ENCODE assay signal across 24 cellular contexts in the genomic region with DNA sequence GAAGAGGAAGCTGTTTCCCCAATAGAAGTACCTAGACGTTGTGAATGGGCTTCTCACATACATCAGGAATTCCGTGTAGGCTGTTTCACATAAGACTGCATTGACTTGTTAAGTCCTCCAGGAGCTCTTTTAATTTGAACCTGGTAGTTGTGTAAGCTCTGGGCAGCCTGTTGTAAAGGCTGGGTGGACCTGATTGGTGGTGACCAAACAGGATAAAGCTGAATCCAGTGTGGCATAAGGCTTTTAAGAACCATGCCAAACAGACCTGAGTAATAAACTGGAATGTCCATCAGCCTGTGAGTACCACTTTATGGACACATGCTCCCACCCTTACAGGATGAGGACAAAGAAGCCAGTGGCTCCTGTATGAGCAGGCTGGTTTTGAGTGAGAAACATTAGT. TPM values are rescaled to one million over a fixed set of nuclear protein-coding genes. Genes with fewer than 3 reads are reported as not detected.
"Had no signal": no experiment of that assay in that cellular context is flagged by ENCODE, and none has a peak within 500 bp of the region (broad histone marks: within the 10 kb centered on the region; RNA-seq: fewer than 3 reads in every experiment).

No MANE protein-coding gene starts in this region.

- H3K27me3 ChIP-seq: gastrocnemius medialis, heart right ventricle, left lung, right atrium auricular region, sigmoid colon, stomach, transverse colon had no signal

- H3K4me3 ChIP-seq: gastrocnemius medialis, heart right ventricle, left lung, lung, right atrium auricular region, sigmoid colon, skin epidermis, stomach, thoracic aorta, transverse colon had no signal

- H3K4me3 Mint-ChIP-seq: naive thymus-derived CD4-positive, alpha-beta T cell; nephron progenitor cell had no signal

- H3K27ac Mint-ChIP-seq: nephron progenitor cell had no signal

- H3K36me3 ChIP-seq: gastrocnemius medialis, thoracic aorta, transverse colon had no signal

- H3K27me3 Mint-ChIP-seq: naive thymus-derived CD4-positive, alpha-beta T cell had no signal

- H3K4me1 Mint-ChIP-seq: nephron progenitor cell had no signal

- H3K27ac ChIP-seq: epithelial cell of prostate, left lung, right atrium auricular region, sigmoid colon, stomach, thoracic aorta, transverse colon had no signal

- ATAC-seq: gastrocnemius medialis; left lung; naive thymus-derived CD4-positive, alpha-beta T cell had no signal

- DNase-seq: effector memory CD4-positive, alpha-beta T cell; gastrocnemius medialis; heart right ventricle; hypothalamus; kidney glomerular epithelial cell; mesenchymal stem cell; naive thymus-derived CD4-positive, alpha-beta T cell; nephron progenitor cell; sigmoid colon; stimulated activated CD4-positive, alpha-beta T cell treated with anti-CD3 and anti-CD28 coated beads, Interleukin-2, amount 100 ng/mL, for 24 hours; stimulated activated naive CD4-positive, alpha-beta T cell; stomach; substantia nigra; transverse colon had no signal

- H3K9me3 ChIP-seq: gastrocnemius medialis, heart right ventricle, left lung, right atrium auricular region, sigmoid colon, stomach, thoracic aorta, transverse colon had no signal

RNA-seq across cellular contexts. Expression of gene CD8A, which starts 46.6 kb away (rescaled TPM):
- total RNA-seq: fibroblast of lung, fibroblast of villous mesenchyme, osteoblast, pulmonary artery endothelial cell had no signal
- polyA plus RNA-seq: fibroblast of lung had no signal
